In genomic region chr7:28708033-28708451, GRCh38 we compare ENCODE assay signal across 11 cellular contexts.
DNase-seq lines count a peak whose midpoint lies in the region; ATAC-seq, FAIRE-seq and TF ChIP-seq lines count a peak whose summit lies in the region.
"Had no signal": no experiment of that assay in that cellular context is flagged by ENCODE, and none has a peak within 500 bp of the region (broad histone marks: within the 10 kb centered on the region; RNA-seq: fewer than 3 reads in every experiment).

No MANE protein-coding gene starts in this region.

- no peak overlapping the region for H3K4me3 Mint-ChIP-seq in T-helper 17 cell

- peak; percentile 60 for FAIRE-seq in H1 (lab: Jason Lieb, UNC)
- FAIRE-seq: endometrium had no signal

- 87% methylated on average over 6 of the region's 6 CpGs; no CpG with 5 or more reads in 1 of the 2 experiments for WGBS in H1 (ENCODE audit: extremely low coverage in 1 of 2, insufficient coverage in 1 of 2, insufficient read length in 1 of 2, insufficient replicate concordance in 2 of 2, low coverage in 1 of 2, low lambda C conversion rate in 2 of 2, missing lambda C conversion rate in 1 of 2), 2 experiments
- WGBS in mesendoderm (ENCODE audit: extremely low coverage, insufficient coverage, low lambda C conversion rate), result no CpG with 5 or more reads among the region's 6 CpGs

- H3K79me2 ChIP-seq in H1 (ENCODE audit: control insufficient read depth in 1 of 2, insufficient read depth in 2 of 2, low read length in 2 of 2) (no peaks in the 10 kb centered on the region), mesendoderm (ENCODE audit: control insufficient read depth, insufficient read depth, low read length) (no peaks in the 10 kb centered on the region)

- no peak overlapping the region for H3K27ac ChIP-seq in H1 (ENCODE audit: low read depth, low read length)
- peak overlapping the region; percentile 15 for H3K27ac ChIP-seq in mesendoderm (ENCODE audit: low read depth, low read length)
- H3K27ac ChIP-seq in thoracic aorta, result peak overlapping the region in 1 of 2 donors; percentile 23

- CTCF ChIA-PET in H1 (lab: Charles Lee; ENCODE audit: partially characterized antibody), result interaction anchor here (0.6 to 1.0 kb wide), 3 partner anchors 23 to 383 kb away, joined by 3 to 4 read pairs (median 3); no protein-coding TSS in a partner anchor

- no peak overlapping the region for H3K27ac Mint-ChIP-seq in T-helper 17 cell
- no peak overlapping the region for H3K27ac Mint-ChIP-seq in activated naive CD4-positive, alpha-beta T cell treated with anti-CD3 and anti-CD28 coated beads, Interleukin-2, amount 50 U/mL, for 72 hours

- H3K23me2 ChIP-seq in H1 (ENCODE audit: low read depth, low read length), result no peaks in the 10 kb centered on the region

- no peak for TF ChIP-seq POLR2A in H1 (IDR thresholded peaks at IDR 0.05; ENCODE audit: control extremely low read depth in 1 of 2, low read depth in 2 of 2, low read length in 2 of 2)

- no peaks in the 10 kb centered on the region for H3K9me3 Mint-ChIP-seq in activated naive CD4-positive, alpha-beta T cell treated with anti-CD3 and anti-CD28 coated beads, Interleukin-2, amount 50 U/mL, for 72 hours

- H3K9me3 ChIP-seq in H1 (ENCODE audit: insufficient read depth in 2 of 2, low read depth in 1 of 2, low read length in 1 of 2), result no peaks in the 10 kb centered on the region
- H3K9me3 ChIP-seq in thoracic aorta, result no peaks in the 10 kb centered on the region
- no peaks in the 10 kb centered on the region for H3K9me3 ChIP-seq in T-helper 17 cell (ENCODE audit: control insufficient read depth, low read length, poor library complexity, severe bottlenecking)

- H4K5ac ChIP-seq in H1 (ENCODE audit: insufficient read length, low read depth, low read length) (no peak overlapping the region), mesendoderm (ENCODE audit: low read length) (no peak overlapping the region)

- no peak overlapping the region for H3K14ac ChIP-seq in H1 (ENCODE audit: insufficient read length)

- no peak for TF ChIP-seq RAD21 in H1 (IDR thresholded peaks at IDR 0.05 in 1 of 2, conservative IDR thresholded peaks at IDR 0.05 in 1 of 2; ENCODE audit: low read depth in 2 of 2, low read length in 2 of 2)

- no peak overlapping the region for H3K9ac ChIP-seq in H1 (replicated peaks in 1 of 4; ENCODE audit: extremely low read depth in 1 of 4, low read depth in 3 of 4, low read length in 3 of 4)
- no peak overlapping the region for H3K9ac ChIP-seq in mesendoderm (ENCODE audit: low read length)

- H3K56ac ChIP-seq in H1 (replicated peaks; ENCODE audit: insufficient read length, low read depth, low read length) (no peak overlapping the region), mesendoderm (ENCODE audit: low read length) (no peak overlapping the region)

- H2BK12ac ChIP-seq in H1 (ENCODE audit: low read depth, low read length), result no peak overlapping the region

- H3K4ac ChIP-seq in H1 (replicated peaks; ENCODE audit: insufficient read length, low read depth, low read length), result no peak overlapping the region
- no peak overlapping the region for H3K4ac ChIP-seq in mesendoderm (ENCODE audit: low read depth, low read length)

- H2BK20ac ChIP-seq in H1 (ENCODE audit: low read length), result no peak overlapping the region

- H3K4me2 ChIP-seq in H1 (ENCODE audit: insufficient read depth in 1 of 2, low read depth in 2 of 2, low read length in 2 of 2), result peak overlapping the region in 1 of 2 experiments; percentile 44; a peak in 2 of 4 replicates
- H3K4me2 ChIP-seq in mesendoderm (ENCODE audit: low read length), result no peak overlapping the region

- H2BK120ac ChIP-seq in H1 (replicated peaks; ENCODE audit: low read depth, low read length), result no peak overlapping the region
- H2BK120ac ChIP-seq in mesendoderm (ENCODE audit: low read depth, low read length), result no peak overlapping the region

- H3K36me3 ChIP-seq in H1 (ENCODE audit: control insufficient read depth in 2 of 4, insufficient read depth in 4 of 4, low read length in 3 of 4), result no peaks in the 10 kb centered on the region; a peak in 1 of 8 replicates
- H3K36me3 ChIP-seq in mesendoderm (ENCODE audit: control insufficient read depth, insufficient read depth, low read length), result no peaks in the 10 kb centered on the region
- no peaks in the 10 kb centered on the region for H3K36me3 ChIP-seq in thoracic aorta

- no peak overlapping the region for H4K8ac ChIP-seq in H1 (ENCODE audit: extremely low read depth, insufficient read depth, low read length)
- H4K8ac ChIP-seq in mesendoderm (ENCODE audit: low read depth, low read length), result no peak overlapping the region

- no peaks in the 10 kb centered on the region for H4K20me1 ChIP-seq in H1 (replicated peaks in 1 of 2; ENCODE audit: control insufficient read depth in 1 of 2, insufficient read depth in 2 of 2, low read length in 2 of 2)

- no peak overlapping the region for H3K23ac ChIP-seq in H1 (ENCODE audit: insufficient read length)
- H3K23ac ChIP-seq in mesendoderm (ENCODE audit: low read length), result no peak overlapping the region

- TF ChIP-seq EP300 in H1 (IDR thresholded peaks at IDR 0.05; ENCODE audit: borderline replicate concordance in 1 of 2, low read depth in 2 of 2, low read length in 2 of 2), result no peak

- H3K4me1 ChIP-seq in H1 (replicated peaks in 1 of 4; ENCODE audit: control insufficient read depth in 3 of 4, insufficient read depth in 4 of 4, low read length in 3 of 4) (peaks cover 0 to 9% (median 5%) of the 10 kb centered on the region in 4 experiments; a peak in 3 of 7 replicates), mesendoderm (ENCODE audit: control insufficient read depth, low read depth, low read length) (peaks cover 2% of the 10 kb centered on the region), thoracic aorta (ENCODE audit: control insufficient read depth in 1 of 2, low read depth in 2 of 2) (peaks cover 3 to 22% of the 10 kb centered on the region in 2 donors)

- no peak overlapping the region for H2BK5ac ChIP-seq in H1 (ENCODE audit: low read depth, low read length)
- H2BK5ac ChIP-seq in mesendoderm (ENCODE audit: low read length), result no peak overlapping the region

- TF ChIP-seq CTCF in H1 (IDR thresholded peaks at IDR 0.05; ENCODE audit: control extremely low read depth in 1 of 3, insufficient read depth in 1 of 3, low read depth in 1 of 3, low read length in 3 of 3) (no peak), thoracic aorta (IDR thresholded peaks at IDR 0.05) (no peak)

- H3K18ac ChIP-seq in H1 (ENCODE audit: extremely low read depth, low read length) (no peak overlapping the region), mesendoderm (ENCODE audit: low read length) (no peak overlapping the region)

- no peak overlapping the region for H2AK5ac ChIP-seq in H1 (ENCODE audit: low read depth, low read length)
- H2AK5ac ChIP-seq in mesendoderm (ENCODE audit: low read length), result no peak overlapping the region

- peak overlapping the region in 1 of 4 experiments; percentile 27; a peak in 1 of 8 replicates for H3K4me3 ChIP-seq in H1 (ENCODE audit: extremely low read depth in 1 of 4, insufficient read depth in 2 of 4, low read depth in 3 of 4, low read length in 4 of 4)
- no peak overlapping the region for H3K4me3 ChIP-seq in mesendoderm (ENCODE audit: low read length)
- peak overlapping the region; percentile 57 for H3K4me3 ChIP-seq in thoracic aorta

- POLR2A ChIA-PET in H1 (lab: Charles Lee; ENCODE audit: partially characterized antibody), result interaction anchor here (0.6 to 1.2 kb wide), 3 partner anchors 19 to 28 kb away, joined by 3 read pairs; no protein-coding TSS in a partner anchor

- no peak overlapping the region for H2BK15ac ChIP-seq in H1 (ENCODE audit: low read length)
- H2BK15ac ChIP-seq in mesendoderm (replicated peaks; ENCODE audit: low read depth), result no peak overlapping the region

- H4K91ac ChIP-seq in H1 (replicated peaks; ENCODE audit: insufficient read length, low read length), result no peak overlapping the region

- H2AFZ ChIP-seq in H1 (ENCODE audit: low read length), result peak overlapping the region; percentile 12; the same call in 1 of the 2 replicates

- H3K27me3 Mint-ChIP-seq in T-helper 17 cell, result peaks cover 7% of the 10 kb centered on the region

- DNase-seq in M059J (ENCODE audit: low read depth) (peak; percentile 67), H1 (ENCODE audit: low read depth in 1 of 2, low spot score in 2 of 2) (no peak), mesendoderm (peak; percentile 63), thoracic aorta (ENCODE audit: low spot score) (no peak), T-helper 17 cell (no peak)
- no peak for DNase-seq in activated naive CD4-positive, alpha-beta T cell treated with anti-CD3 and anti-CD28 coated beads, Interleukin-2, amount 50 U/mL, for 72 hours (ENCODE audit: low spot score in 2 of 2)
- DNase-seq: activated CD4-positive, CD25-positive, alpha-beta regulatory T cell had no signal

- H3K79me1 ChIP-seq in H1 (ENCODE audit: low read depth, low read length) (no peaks in the 10 kb centered on the region), mesendoderm (ENCODE audit: low read length) (no peaks in the 10 kb centered on the region)

- H3K36me3 Mint-ChIP-seq in T-helper 17 cell (ENCODE audit: low read depth), result no peaks in the 10 kb centered on the region
- H3K36me3 Mint-ChIP-seq in activated naive CD4-positive, alpha-beta T cell treated with anti-CD3 and anti-CD28 coated beads, Interleukin-2, amount 50 U/mL, for 72 hours, result no peaks in the 10 kb centered on the region

- ATAC-seq in thoracic aorta (ENCODE audit: insufficient number of reproducible peaks, low FRiP score, low read depth) (no peak), GM18858 (IDR thresholded peaks at IDR 0.05; ENCODE audit: unreplicated experiment) (no peak), T-helper 17 cell (no peak), HG02678 (IDR thresholded peaks at IDR 0.05; ENCODE audit: unreplicated experiment) (no peak)
- ATAC-seq in activated naive CD4-positive, alpha-beta T cell treated with anti-CD3 and anti-CD28 coated beads, Interleukin-2, amount 50 U/mL, for 72 hours, result no peak
- ATAC-seq: Panc1 had no signal

- H3K27me3 ChIP-seq in H1 (replicated peaks in 1 of 4; ENCODE audit: control insufficient read depth in 3 of 4, extremely low read depth in 1 of 4, insufficient read depth in 3 of 4, low read length in 3 of 4) (no peaks in the 10 kb centered on the region), mesendoderm (ENCODE audit: insufficient read depth, low read length, poor library complexity) (no peaks in the 10 kb centered on the region), thoracic aorta (replicated peaks; ENCODE audit: insufficient read depth) (no peaks in the 10 kb centered on the region)

- H3K4me1 Mint-ChIP-seq in T-helper 17 cell, result no peaks in the 10 kb centered on the region

TF ChIP-seq in H1, 55 proteins besides CTCF, POLR2A, EP300 and RAD21:
- peak; percentile 43; the same call in 1 of the 2 replicates for TF ChIP-seq CEBPB (IDR thresholded peaks at IDR 0.05; ENCODE audit: low read depth, low read length)
- TF ChIP-seq CBX5 (IDR thresholded peaks at IDR 0.05; ENCODE audit: low read depth, low read length), result no peak

Comparison
In these comparisons a context has a peak if more than half of its experiments do, and no peak if none do; other contexts are left out.
1. DNase-seq: peak in M059J (single experiment) and mesendoderm (single experiment); none in H1 (0 of 2), thoracic aorta (single experiment), T-helper 17 cell (0 of 3) and activated naive CD4-positive, alpha-beta T cell treated with anti-CD3 and anti-CD28 coated beads, Interleukin-2, amount 50 U/mL, for 72 hours (0 of 2).